10 cellular contexts compared by ENCODE assay signal in the genomic region with DNA sequence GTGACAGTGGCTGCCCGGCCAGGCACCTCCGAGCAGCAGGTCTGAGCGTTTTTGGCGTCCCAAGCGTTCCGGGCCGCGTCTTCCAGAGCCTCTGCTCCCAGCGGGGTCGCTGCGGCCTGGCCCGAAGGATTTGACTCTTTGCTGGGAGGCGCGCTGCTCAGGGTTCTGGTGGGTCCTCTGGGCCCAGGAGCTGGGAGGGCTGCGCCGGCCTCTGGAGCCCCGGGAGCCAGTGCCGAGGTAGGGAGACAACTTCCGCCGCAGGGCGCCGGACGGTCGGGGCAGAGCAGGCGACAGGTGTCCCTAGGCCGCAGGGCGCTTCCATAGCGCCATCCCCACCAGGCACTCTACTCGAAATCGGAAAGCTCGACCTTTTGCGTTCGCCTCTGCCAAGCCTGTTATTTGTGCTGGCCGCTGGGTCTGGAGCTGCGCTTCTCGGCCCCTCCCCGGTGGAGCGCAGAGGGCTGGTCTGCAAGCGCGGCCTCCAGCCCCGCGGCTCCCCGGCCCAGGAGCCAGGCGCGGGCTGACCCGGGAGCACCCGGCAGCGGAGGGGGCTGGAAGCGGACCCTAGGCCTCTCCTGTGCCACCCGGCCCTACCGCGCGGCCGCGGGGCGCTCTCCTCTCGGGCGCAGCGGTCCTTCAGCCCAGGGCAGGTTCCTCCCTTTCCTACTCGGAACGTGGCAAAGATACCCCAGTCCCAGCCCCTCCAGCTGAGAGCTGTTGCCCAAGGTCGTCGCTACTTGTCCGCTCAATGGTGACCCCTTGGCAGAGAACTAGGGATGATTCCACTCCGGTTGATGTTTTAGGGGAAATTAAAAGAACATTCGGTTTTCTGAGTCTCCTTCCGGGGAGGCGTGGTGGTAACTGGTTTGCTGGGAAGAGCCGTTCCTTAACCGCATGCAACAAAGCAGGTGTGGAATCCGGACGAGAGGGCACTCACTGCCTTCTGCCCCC. TPM values are rescaled to one million over a fixed set of nuclear protein-coding genes. Genes with fewer than 3 reads are reported as not detected.
A peak's percentile ranks its signal among the peaks of the same experiment; 100 is the strongest.
DNase-seq lines count a peak whose midpoint lies in the region; ATAC-seq, FAIRE-seq and TF ChIP-seq lines count a peak whose summit lies in the region.
"Had no signal": no experiment of that assay in that cellular context is flagged by ENCODE, and none has a peak within 500 bp of the region (broad histone marks: within the 10 kb centered on the region; RNA-seq: fewer than 3 reads in every experiment).

No MANE protein-coding gene starts in this region.

- WGBS in mesenchymal stem cell = 2% methylated on average over 65 of the region's 72 CpGs

- H3K36me3 ChIP-seq in cardiac muscle cell = no peaks in the 10 kb centered on the region
- H3K36me3 ChIP-seq in ascending aorta = no peaks in the 10 kb centered on the region
- H3K36me3 ChIP-seq in mesenchymal stem cell (ENCODE audit: control insufficient read depth in 1 of 2, insufficient read depth in 2 of 2, low read depth in 1 of 2, low read length in 2 of 2) = no peaks in the 10 kb centered on the region
- H3K36me3 ChIP-seq: neutrophil had no signal

- H2BK12ac ChIP-seq in mesenchymal stem cell (ENCODE audit: low read length in 2 of 2) = no peak overlapping the region

- no peak overlapping the region for H2BK5ac ChIP-seq in mesenchymal stem cell (ENCODE audit: low read depth, low read length, poor library complexity, severe bottlenecking)

- ATAC-seq in Right ventricle myocardium superior (ENCODE audit: poor library complexity) = no peak
- ATAC-seq: effector memory CD8-positive, alpha-beta T cell had no signal

- H2AK5ac ChIP-seq in mesenchymal stem cell (ENCODE audit: low read length, severe bottlenecking) = no peak overlapping the region

- peaks cover 100% of the 10 kb centered on the region for H3K27me3 ChIP-seq in cardiac muscle cell
- H3K27me3 ChIP-seq in ascending aorta = peaks cover 66% of the 10 kb centered on the region
- H3K27me3 ChIP-seq in mesenchymal stem cell (ENCODE audit: control insufficient read depth in 1 of 2, insufficient read depth in 1 of 2, low read length in 2 of 2) = peaks cover 86 to 97% of the 10 kb centered on the region in 2 experiments

- DNase-seq in cardiac muscle cell (ENCODE audit: low read depth in 1 of 2, low spot score in 1 of 2) (peak in 1 of 2 donors; percentile 41), Right ventricle myocardium superior (no peak), ascending aorta (ENCODE audit: low spot score in 2 of 2) (no peak), mesenchymal stem cell (no peak), type B pancreatic cell (ENCODE audit: extremely low spot score, unreplicated experiment) (no peak), NCI-H1092 (lab: John Stamatoyannopoulos, UW) (no peak), H54 (ENCODE audit: insufficient read length, low spot score) (no peak), 8988T (no peak)
- DNase-seq: effector memory CD8-positive, alpha-beta T cell had no signal

- no peak overlapping the region for H4K91ac ChIP-seq in mesenchymal stem cell (ENCODE audit: low read length)

- H3K27me3 Mint-ChIP-seq in type B pancreatic cell = peaks cover 85% of the 10 kb centered on the region

- peaks cover 2% of the 10 kb centered on the region for H3K79me1 ChIP-seq in mesenchymal stem cell (replicated peaks; ENCODE audit: low read length, poor library complexity, severe bottlenecking)

- H4K8ac ChIP-seq in mesenchymal stem cell (ENCODE audit: low read length) = no peak overlapping the region

- no peak overlapping the region for H3K14ac ChIP-seq in mesenchymal stem cell (ENCODE audit: low read length in 2 of 2)

- no peak overlapping the region for H2BK15ac ChIP-seq in mesenchymal stem cell (ENCODE audit: low read depth, poor library complexity, severe bottlenecking)

- no peak overlapping the region for H2AFZ ChIP-seq in mesenchymal stem cell (ENCODE audit: low read depth, low read length)

- no peak overlapping the region for H3K27ac Mint-ChIP-seq in type B pancreatic cell
- H3K27ac Mint-ChIP-seq: effector memory CD8-positive, alpha-beta T cell had no signal

- H3K4me3 ChIP-seq in cardiac muscle cell (peak overlapping the region; percentile 9), ascending aorta (peak overlapping the region; percentile 37 to 65), mesenchymal stem cell (ENCODE audit: insufficient read depth in 1 of 2, low read depth in 1 of 2, low read length in 2 of 2) (peak overlapping the region; percentile 51 to 69)

- no peak overlapping the region for H3K4ac ChIP-seq in mesenchymal stem cell (ENCODE audit: low read depth in 1 of 2, low read length in 2 of 2)

- no peak overlapping the region for H2BK120ac ChIP-seq in mesenchymal stem cell (ENCODE audit: low read depth, low read length)

- H3K4me1 Mint-ChIP-seq in type B pancreatic cell (ENCODE audit: unreplicated experiment) = peaks cover 8% of the 10 kb centered on the region

- TF ChIP-seq CTCF in cardiac muscle cell (IDR thresholded peaks at IDR 0.05; ENCODE audit: low read depth, low read length) (no peak), ascending aorta (IDR thresholded peaks at IDR 0.05) (no peak), type B pancreatic cell (conservative IDR thresholded peaks at IDR 0.05) (peak; percentile 32)

- H3K4me2 ChIP-seq in mesenchymal stem cell (ENCODE audit: low read length, poor library complexity, severe bottlenecking) = peak overlapping the region; percentile 60

- no peaks in the 10 kb centered on the region for H3K36me3 Mint-ChIP-seq in type B pancreatic cell

- H3K27ac ChIP-seq in cardiac muscle cell (no peak overlapping the region), ascending aorta (no peak overlapping the region), mesenchymal stem cell (ENCODE audit: low read length, poor library complexity, severe bottlenecking) (no peak overlapping the region)
- H3K27ac ChIP-seq: neutrophil had no signal

- H3K9ac ChIP-seq in mesenchymal stem cell (ENCODE audit: low read length) = no peak overlapping the region

- H3K9me3 ChIP-seq in cardiac muscle cell (ENCODE audit: low read depth) = no peaks in the 10 kb centered on the region
- no peaks in the 10 kb centered on the region for H3K9me3 ChIP-seq in ascending aorta
- H3K9me3 ChIP-seq in mesenchymal stem cell (ENCODE audit: control insufficient read depth, low read length) = no peaks in the 10 kb centered on the region
- H3K9me3 ChIP-seq: neutrophil had no signal

- no peak for TF ChIP-seq POLR2A in H54 (IDR thresholded peaks at IDR 0.05; ENCODE audit: low read depth, low read length)

- intact Hi-C loops in Right ventricle myocardium superior (cut with DNase I) = no loop called here
- intact Hi-C loops in ascending aorta (cut with DNase I) = no loop called here

- no peak overlapping the region for H3K18ac ChIP-seq in mesenchymal stem cell (ENCODE audit: low read depth in 1 of 2, low read length in 2 of 2)

- peaks cover 16% of the 10 kb centered on the region for H3K4me1 ChIP-seq in cardiac muscle cell (ENCODE audit: low read depth)
- peaks cover 20 to 45% of the 10 kb centered on the region in 2 donors for H3K4me1 ChIP-seq in ascending aorta
- peaks cover 65% of the 10 kb centered on the region for H3K4me1 ChIP-seq in mesenchymal stem cell (ENCODE audit: control insufficient read depth, insufficient read depth, low read depth, low read length)

- no peak for FAIRE-seq in H54 (lab: Jason Lieb, UNC)

- H3K4me3 Mint-ChIP-seq in type B pancreatic cell = peak overlapping the region; percentile 79

- H3K9me3 Mint-ChIP-seq in type B pancreatic cell = no peaks in the 10 kb centered on the region
- H3K9me3 Mint-ChIP-seq: effector memory CD8-positive, alpha-beta T cell had no signal

- peak overlapping the region in 1 of 2 experiments; percentile 43 for H3K23ac ChIP-seq in mesenchymal stem cell (ENCODE audit: low read length in 2 of 2)

RNA-seq across cellular contexts. Expression of a gene that starts 2.3 kb away (rescaled TPM):
- total RNA-seq in cardiac muscle cell = not detected in 2 replicates
- polyA plus RNA-seq in cardiac muscle cell = 0.05 and 0.31 TPM in 2 replicates
- not detected for total RNA-seq in Right ventricle myocardium superior
- total RNA-seq in ascending aorta = not detected
- 0.10 TPM for polyA plus RNA-seq in mesenchymal stem cell (2013, experiment 1 of 2)
- polyA plus RNA-seq in mesenchymal stem cell (2013, experiment 2 of 2) = 0.10 TPM
- 0.50 and 14.8 TPM in 2 replicates for total RNA-seq in type B pancreatic cell (ENCODE audit: low replicate concordance)

Comparison
In these comparisons a context has a peak if more than half of its experiments do, and no peak if none do; other contexts are left out.
1. H3K4me3 ChIP-seq: peak in every context shown above with its lines; median percentile 60 in mesenchymal stem cell; 51 in ascending aorta; 9 in cardiac muscle cell.